8 cellular contexts compared by ENCODE assay signal in genomic region chr3:36911990-36912804, GRCh38. TPM values are rescaled to one million over a fixed set of nuclear protein-coding genes. Genes with fewer than 3 reads are reported as not detected.
DNase-seq lines count a peak whose midpoint lies in the region; ATAC-seq and TF ChIP-seq lines count a peak whose summit lies in the region.

No MANE protein-coding gene starts in this region.

- no peaks in the 10 kb centered on the region for H3K27me3 ChIP-seq in CD4-positive, alpha-beta T cell (ENCODE audit: control insufficient read depth, insufficient read depth, low read length)
- H3K27me3 ChIP-seq in H7 (ENCODE audit: control insufficient read depth, insufficient read depth, low read length) = no peaks in the 10 kb centered on the region

- H3K9me3 ChIP-seq in CD4-positive, alpha-beta T cell (ENCODE audit: control insufficient read depth, low read length) = no peaks in the 10 kb centered on the region

- H3K27me3 Mint-ChIP-seq in CD4-positive, alpha-beta T cell = no peaks in the 10 kb centered on the region
- H3K27me3 Mint-ChIP-seq in dendritic cell treated with granulocyte-macrophage colony-stimulating factor and Interleukin-4, amounts not matched to agents 40 ng/mL and 50 ng/mL, for 4 days = no peaks in the 10 kb centered on the region
- no peaks in the 10 kb centered on the region for H3K27me3 Mint-ChIP-seq in osteocyte (ENCODE audit: unreplicated experiment)

- no peaks in the 10 kb centered on the region for H3K9me3 Mint-ChIP-seq in CD4-positive, alpha-beta T cell
- H3K9me3 Mint-ChIP-seq in dendritic cell treated with granulocyte-macrophage colony-stimulating factor and Interleukin-4, amounts not matched to agents 40 ng/mL and 50 ng/mL, for 4 days = no peaks in the 10 kb centered on the region
- H3K9me3 Mint-ChIP-seq in osteocyte (ENCODE audit: unreplicated experiment) = no peaks in the 10 kb centered on the region

- POLR2A ChIA-PET in CD4-positive, alpha-beta T cell (lab: Charles Lee) = interaction anchor here (0.7 to 2.1 kb wide), 8 partner anchors 9 to 81 kb away, joined by 3 to 13 read pairs (median 7); partner anchors contain the start of genes EPM2AIP1, MLH1 and TRANK1

- H3K36me3 ChIP-seq in H7 (replicated peaks; ENCODE audit: control insufficient read depth, insufficient read depth, low read length) = no peaks in the 10 kb centered on the region

- intact Hi-C loops in CD4-positive, alpha-beta T cell (cut with DNase I, micrococcal nuclease) = loop anchor here in 1 of 2 experiments (2.0 kb wide), 2 partner anchors 33 to 81 kb away; partner anchors contain the start of genes EPM2AIP1, MLH1 and TRANK1
- intact Hi-C loops in dendritic cell treated with granulocyte-macrophage colony-stimulating factor and Interleukin-4, amounts not matched to agents 40 ng/mL and 50 ng/mL, for 4 days (cut with micrococcal nuclease) = no loop called here

- H3K4me3 Mint-ChIP-seq in CD4-positive, alpha-beta T cell = peak overlapping the region; percentile 40
- H3K4me3 Mint-ChIP-seq in dendritic cell treated with granulocyte-macrophage colony-stimulating factor and Interleukin-4, amounts not matched to agents 40 ng/mL and 50 ng/mL, for 4 days = no peak overlapping the region
- H3K4me3 Mint-ChIP-seq in osteocyte (ENCODE audit: unreplicated experiment) = no peak overlapping the region

- peak overlapping the region; percentile 73 for H3K27ac Mint-ChIP-seq in CD4-positive, alpha-beta T cell
- peak overlapping the region; percentile 28 for H3K27ac Mint-ChIP-seq in dendritic cell treated with granulocyte-macrophage colony-stimulating factor and Interleukin-4, amounts not matched to agents 40 ng/mL and 50 ng/mL, for 4 days
- no peak overlapping the region for H3K27ac Mint-ChIP-seq in osteocyte (ENCODE audit: unreplicated experiment)

- ATAC-seq in CD4-positive, alpha-beta T cell (ENCODE audit: poor library complexity) = peak; percentile 82
- peak; percentile 92 for ATAC-seq in GM18909 (IDR thresholded peaks at IDR 0.05; ENCODE audit: poor library complexity, unreplicated experiment)
- ATAC-seq in HG03097 (IDR thresholded peaks at IDR 0.05; ENCODE audit: low FRiP score, unreplicated experiment) = peak; percentile 90

- DNase-seq in CD4-positive, alpha-beta T cell = peak in 4 of 10 experiments; percentile 14 to 36 (median 18)
- DNase-seq in RPMI7951 (ENCODE audit: low read depth) (peak; percentile 84), osteocyte (ENCODE audit: extremely low spot score, unreplicated experiment) (peak; percentile 7), UCSD-AML1 (lab: John Stamatoyannopoulos, UW; ENCODE audit: unreplicated experiment) (no peak), H7 (no peak)

- H3K4me1 Mint-ChIP-seq in CD4-positive, alpha-beta T cell (ENCODE audit: low read depth) = peaks cover 39% of the 10 kb centered on the region
- peaks cover 41% of the 10 kb centered on the region for H3K4me1 Mint-ChIP-seq in dendritic cell treated with granulocyte-macrophage colony-stimulating factor and Interleukin-4, amounts not matched to agents 40 ng/mL and 50 ng/mL, for 4 days (ENCODE audit: low read depth)
- peaks cover 20% of the 10 kb centered on the region for H3K4me1 Mint-ChIP-seq in osteocyte (ENCODE audit: unreplicated experiment)

- peaks cover 10% of the 10 kb centered on the region for H3K36me3 Mint-ChIP-seq in CD4-positive, alpha-beta T cell (ENCODE audit: low read depth)
- H3K36me3 Mint-ChIP-seq in dendritic cell treated with granulocyte-macrophage colony-stimulating factor and Interleukin-4, amounts not matched to agents 40 ng/mL and 50 ng/mL, for 4 days (ENCODE audit: low read depth) = no peaks in the 10 kb centered on the region
- H3K36me3 Mint-ChIP-seq in osteocyte (ENCODE audit: unreplicated experiment) = no peaks in the 10 kb centered on the region

- TF ChIP-seq CTCF in CD4-positive, alpha-beta T cell (IDR thresholded peaks at IDR 0.05) = no peak
- TF ChIP-seq CTCF in osteocyte (IDR thresholded peaks at IDR 0.05) = no peak

- no peak overlapping the region for H3K4me3 ChIP-seq in H7 (ENCODE audit: insufficient read depth, low read depth, low read length)

- CTCF ChIA-PET in CD4-positive, alpha-beta T cell (lab: Charles Lee) = interaction anchor here (1.6 to 1.7 kb wide), 2 partner anchors 12 to 46 kb away, joined by 3 to 10 read pairs; no protein-coding TSS in a partner anchor

- peak overlapping the region; percentile 67 for H3K27ac ChIP-seq in CD4-positive, alpha-beta T cell (ENCODE audit: low read depth, low read length)

RNA-seq across cellular contexts. Expression of gene TRANK1, which starts 32.7 kb away (rescaled TPM):
- 10 to 100 TPM; 39.2 to 44.8 TPM for total RNA-seq in CD4-positive, alpha-beta T cell
- total RNA-seq in RPMI7951 (2014; rRNA removed; shearing (Covaris generic)) = 14.0 and 15.3 TPM in 2 replicates
- 24.9 and 26.1 TPM in 2 replicates for total RNA-seq in osteocyte
- 0.52 and 0.62 TPM in 2 replicates for total RNA-seq in H7 (2014; rRNA removed; shearing (Covaris generic))

Comparison
In these comparisons a context has a peak if more than half of its experiments do, and no peak if none do; other contexts are left out.
1. DNase-seq: peak in RPMI7951 (single experiment) and osteocyte (single experiment); none in UCSD-AML1 (single experiment) and H7 (single experiment).
2. Peak in every context shown above with its lines, with median percentiles within 50 percentile points of each other: ATAC-seq.